Comparison of ENCODE assay signal across 14 cellular contexts in the genomic region with DNA sequence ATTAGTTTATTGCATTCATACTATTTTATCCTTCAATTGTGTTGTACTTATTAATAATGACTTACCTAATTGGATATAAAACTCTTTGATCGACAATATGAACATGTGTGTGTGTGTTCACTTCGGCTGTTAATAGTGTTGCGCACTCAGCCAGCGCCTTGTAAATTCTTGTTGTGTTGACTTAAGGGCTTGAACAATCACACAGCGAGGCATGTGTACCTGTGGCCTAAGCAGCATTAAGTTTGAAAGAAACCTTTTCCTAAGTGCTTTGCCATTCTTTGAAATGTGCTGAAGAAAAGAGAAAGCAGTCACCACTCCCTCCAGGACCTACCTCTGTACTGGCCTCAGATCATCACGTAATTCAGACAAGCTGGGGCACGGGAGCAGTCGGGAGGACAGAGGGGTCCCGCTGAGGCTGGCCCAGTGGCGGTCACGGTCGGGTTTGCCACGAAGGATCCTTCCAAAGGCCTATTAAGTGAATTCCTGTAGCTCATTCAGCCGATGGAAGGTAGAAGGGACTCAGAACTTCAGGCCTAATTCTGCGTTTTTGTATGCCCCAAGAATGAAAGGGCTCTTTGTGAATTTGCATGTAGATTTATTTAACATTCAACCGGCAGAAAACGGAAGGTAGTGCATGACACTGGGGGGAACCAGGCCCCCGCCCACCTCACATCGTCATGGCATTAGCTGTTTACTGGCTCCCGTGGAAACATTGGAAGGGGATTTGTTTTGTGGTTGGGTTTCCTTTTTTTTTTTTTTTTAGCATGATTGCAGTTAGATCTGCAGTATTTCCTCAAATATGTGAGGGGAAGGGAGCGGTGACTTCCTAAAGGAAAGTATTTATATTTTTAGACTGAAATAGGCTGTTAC.
A peak's percentile ranks its signal among the peaks of the same experiment; 100 is the strongest.
DNase-seq lines count a peak whose midpoint lies in the region; ATAC-seq and TF ChIP-seq lines count a peak whose summit lies in the region.
"Had no signal": no experiment of that assay in that cellular context is flagged by ENCODE, and none has a peak within 500 bp of the region (broad histone marks: within the 10 kb centered on the region; RNA-seq: fewer than 3 reads in every experiment).

No MANE protein-coding gene starts in this region.

- peaks cover 2 to 8% of the 10 kb centered on the region in 2 donors for H3K4me1 Mint-ChIP-seq in stimulated activated naive B cell treated with anti-CD40 and anti-IgM and Interleukin-4, amounts not matched to agents 10 μg/mL and 1 μg/mL and 100 μg/mL, for 72 hours
- peaks cover 2 to 5% (median 3%) of the 10 kb centered on the region in 3 donors for H3K4me1 Mint-ChIP-seq in T-cell

- H3K4me3 ChIP-seq in duodenal mucosa (ENCODE audit: low read depth in 1 of 2, low read length in 2 of 2), result no peak overlapping the region
- H3K4me3 ChIP-seq in skin epidermis, result peak overlapping the region in 1 of 7 experiments; percentile 12
- H3K4me3 ChIP-seq in testis, result no peak overlapping the region
- H3K4me3 ChIP-seq: HAP-1 had no signal

- H3K4me3 Mint-ChIP-seq in stimulated activated naive B cell treated with anti-CD40 and anti-IgM and Interleukin-4, amounts not matched to agents 10 μg/mL and 1 μg/mL and 100 μg/mL, for 72 hours, result peak overlapping the region in 1 of 2 donors; percentile 11
- H3K4me3 Mint-ChIP-seq in T-cell, result no peak overlapping the region
- H3K4me3 Mint-ChIP-seq: CD4-positive, alpha-beta T cell; stimulated activated naive CD8-positive, alpha-beta T cell treated with anti-CD3 and anti-CD28 coated beads, Interleukin-15, Interleukin-2, amounts not matched to agents 100 ng/mL and 50 ng/mL, for 24 hours had no signal

- H3K4me1 ChIP-seq in duodenal mucosa (ENCODE audit: control insufficient read depth in 1 of 2, insufficient read depth in 2 of 2, low read length in 2 of 2) (peaks cover 0 to 6% of the 10 kb centered on the region in 2 donors), testis (no peaks in the 10 kb centered on the region)
- H3K4me1 ChIP-seq: HAP-1 had no signal

- no peaks in the 10 kb centered on the region for H3K36me3 Mint-ChIP-seq in stimulated activated naive B cell treated with anti-CD40 and anti-IgM and Interleukin-4, amounts not matched to agents 10 μg/mL and 1 μg/mL and 100 μg/mL, for 72 hours
- H3K36me3 Mint-ChIP-seq in T-cell, result no peaks in the 10 kb centered on the region

- peak overlapping the region in 1 of 2 donors; percentile 27 for H3K9ac ChIP-seq in duodenal mucosa (ENCODE audit: low read depth in 1 of 2, low read length in 2 of 2)

- DNase-seq in MV-4-11 (lab: John Stamatoyannopoulos, UW) (peak; percentile 17), left kidney (ENCODE audit: low read depth, low spot score) (peak; percentile 88), testis (no peak), T-cell (no peak)
- DNase-seq in stimulated activated naive B cell treated with anti-CD40 and anti-IgM and Interleukin-4, amounts not matched to agents 10 μg/mL and 1 μg/mL and 100 μg/mL, for 72 hours, result no peak
- DNase-seq: activated T-cell treated with anti-CD3 and anti-CD28 coated beads, Interleukin-2, amount 50 U/mL, for 1 hour; CD4-positive, alpha-beta T cell; Karpas-422; NCI-H226 had no signal

- ATAC-seq in stimulated activated naive B cell treated with anti-CD40 and anti-IgM and Interleukin-4, amounts not matched to agents 10 μg/mL and 1 μg/mL and 100 μg/mL, for 72 hours (replicated peaks), result no peak
- ATAC-seq in GM19324 (IDR thresholded peaks at IDR 0.05; ENCODE audit: low FRiP score, unreplicated experiment) (no peak), T-cell (replicated peaks in 1 of 4) (no peak)

- TF ChIP-seq CTCF in testis (IDR thresholded peaks at IDR 0.05), result no peak

- TF ChIP-seq POLR2A in testis (IDR thresholded peaks at IDR 0.05), result no peak

- 78 to 87% methylated on average over 21 of the region's 21 CpGs for WGBS in testis, 2 donors

- no peaks in the 10 kb centered on the region for H3K36me3 ChIP-seq in duodenal mucosa (ENCODE audit: control insufficient read depth in 1 of 2, insufficient read depth in 2 of 2, low read length in 2 of 2)
- H3K36me3 ChIP-seq in testis (ENCODE audit: low read depth, missing control alignments), result no peaks in the 10 kb centered on the region
- H3K36me3 ChIP-seq: HAP-1 had no signal

- H3K27me3 ChIP-seq in duodenal mucosa (ENCODE audit: control insufficient read depth in 1 of 2, insufficient read depth in 2 of 2, low read length in 2 of 2) (no peaks in the 10 kb centered on the region), testis (no peaks in the 10 kb centered on the region)

- H3K27ac Mint-ChIP-seq in stimulated activated naive B cell treated with anti-CD40 and anti-IgM and Interleukin-4, amounts not matched to agents 10 μg/mL and 1 μg/mL and 100 μg/mL, for 72 hours, result no peak overlapping the region
- H3K27ac Mint-ChIP-seq in T-cell, result no peak overlapping the region
- H3K27ac Mint-ChIP-seq: CD4-positive, alpha-beta T cell; stimulated activated naive CD8-positive, alpha-beta T cell treated with anti-CD3 and anti-CD28 coated beads, Interleukin-15, Interleukin-2, amounts not matched to agents 100 ng/mL and 50 ng/mL, for 24 hours had no signal

- H3K9me3 Mint-ChIP-seq in stimulated activated naive B cell treated with anti-CD40 and anti-IgM and Interleukin-4, amounts not matched to agents 10 μg/mL and 1 μg/mL and 100 μg/mL, for 72 hours, result no peaks in the 10 kb centered on the region
- H3K9me3 Mint-ChIP-seq in T-cell, result no peaks in the 10 kb centered on the region
- H3K9me3 Mint-ChIP-seq: CD4-positive, alpha-beta T cell; stimulated activated naive CD8-positive, alpha-beta T cell treated with anti-CD3 and anti-CD28 coated beads, Interleukin-15, Interleukin-2, amounts not matched to agents 100 ng/mL and 50 ng/mL, for 24 hours had no signal

- H3K27ac ChIP-seq in duodenal mucosa (ENCODE audit: low read depth, low read length) (peak overlapping the region; percentile 58), skin epidermis (peak overlapping the region in 14 of 21 experiments; percentile 17 to 84 (median 50)), testis (peak overlapping the region in 1 of 2 donors; percentile 24)

- H3K27me3 Mint-ChIP-seq in stimulated activated naive B cell treated with anti-CD40 and anti-IgM and Interleukin-4, amounts not matched to agents 10 μg/mL and 1 μg/mL and 100 μg/mL, for 72 hours, result peaks cover 7 to 24% of the 10 kb centered on the region in 2 donors
- peaks cover 5 to 11% of the 10 kb centered on the region in 2 donors for H3K27me3 Mint-ChIP-seq in T-cell

- POLR2A ChIA-PET in T-cell (lab: Charles Lee), result no interaction called here

- CTCF ChIA-PET in T-cell (lab: Charles Lee), result interaction anchor here in 1 of 2 donors (0.6 kb wide), 1 partner anchor 918 kb away, joined by 3 read pairs; no protein-coding TSS in a partner anchor

- H3K9me3 ChIP-seq in duodenal mucosa (ENCODE audit: control insufficient read depth in 1 of 2, low read length in 2 of 2) (no peaks in the 10 kb centered on the region), testis (no peaks in the 10 kb centered on the region)
- H3K9me3 ChIP-seq: HAP-1 had no signal

- intact Hi-C loops in testis (cut with DNase I; ENCODE audit: low total_unique reads), result no loop called here

Comparison
In these comparisons a context has a peak if more than half of its experiments do, and no peak if none do; other contexts are left out.
1. DNase-seq: peak in MV-4-11 (single experiment) and left kidney (single experiment); none in stimulated activated naive B cell treated with anti-CD40 and anti-IgM and Interleukin-4, amounts not matched to agents 10 μg/mL and 1 μg/mL and 100 μg/mL, for 72 hours (single experiment), testis (single experiment) and T-cell (0 of 34).